21 cellular contexts compared by ENCODE assay signal in genomic region chr17:5901731-5902660, GRCh38.
"Had no signal": no experiment of that assay in that cellular context is flagged by ENCODE, and none has a peak within 500 bp of the region (broad histone marks: within the 10 kb centered on the region; RNA-seq: fewer than 3 reads in every experiment).

No MANE protein-coding gene starts in this region.

- H3K4me1 ChIP-seq: lower lobe of right lung, pancreas, psoas muscle, right lobe of liver, tibial artery had no signal

- ATAC-seq: left lobe of liver; lower lobe of right lung; naive thymus-derived CD4-positive, alpha-beta T cell; pancreas; psoas muscle; right lobe of liver; stimulated activated effector memory CD8-positive, alpha-beta T cell treated with anti-CD3 and anti-CD28 coated beads, Interleukin-12 subunit alpha, Interleukin-12 subunit beta, amount 100 ng/mL, for 72 hours; stimulated activated naive CD8-positive, alpha-beta T cell treated with anti-CD3 and anti-CD28 coated beads, Interleukin-15, amount 100 ng/mL, for 72 hours; T-helper 17 cell had no signal

- H3K27ac ChIP-seq: lower lobe of right lung, neutrophil, pancreas, psoas muscle, right lobe of liver, skin epidermis, tibial artery had no signal

- H3K4me3 Mint-ChIP-seq: activated B cell treated with CpG ODN at 0.5 μM for 24 hours; naive thymus-derived CD4-positive, alpha-beta T cell; stimulated activated effector memory CD8-positive, alpha-beta T cell treated with anti-CD3 and anti-CD28 coated beads, Interleukin-12 subunit alpha, Interleukin-12 subunit beta, amount 100 ng/mL, for 72 hours; stimulated activated naive CD8-positive, alpha-beta T cell treated with anti-CD3 and anti-CD28 coated beads, Interleukin-15, amount 100 ng/mL, for 72 hours; T-helper 17 cell had no signal

- H3K36me3 ChIP-seq: lower lobe of right lung, neutrophil, pancreas, right lobe of liver, tibial artery had no signal

- H3K36me3 Mint-ChIP-seq: naive thymus-derived CD4-positive, alpha-beta T cell; stimulated activated effector memory CD8-positive, alpha-beta T cell treated with anti-CD3 and anti-CD28 coated beads, Interleukin-12 subunit alpha, Interleukin-12 subunit beta, amount 100 ng/mL, for 72 hours had no signal

- H3K27me3 ChIP-seq: right lobe of liver had no signal

- DNase-seq: activated B cell treated with CpG ODN at 0.5 μM for 24 hours; activated CD4-positive, alpha-beta T cell treated with anti-CD3 and anti-CD28 coated beads for 4 hours; activated CD4-positive, alpha-beta T cell treated with anti-CD3 and anti-CD28 coated beads, Interleukin-2, amount 50 U/mL, for 48 hours; activated naive CD4-positive, alpha-beta T cell treated with Interleukin-2 at 50 U/mL for 16 hours; activated T-cell treated with anti-CD3 and anti-CD28 coated beads, Interleukin-2, amount 50 U/mL, for 48 hours; amygdala; cortex of kidney; kidney; lower lobe of right lung; naive thymus-derived CD4-positive, alpha-beta T cell; pancreas; psoas muscle; right lobe of liver; stimulated activated CD4-positive, alpha-beta T cell treated with anti-CD3 and anti-CD28 coated beads, Interleukin-2, amount 100 ng/mL, for 24 hours; stimulated activated naive CD8-positive, alpha-beta T cell treated with anti-CD3 and anti-CD28 coated beads, Interleukin-15, amount 100 ng/mL, for 72 hours; T-helper 17 cell had no signal

- H3K4me3 ChIP-seq: lower lobe of right lung, pancreas, psoas muscle, right lobe of liver, skin epidermis, tibial artery had no signal

- H3K4me1 Mint-ChIP-seq: activated B cell treated with CpG ODN at 0.5 μM for 24 hours had no signal

- H3K27ac Mint-ChIP-seq: activated B cell treated with CpG ODN at 0.5 μM for 24 hours; naive thymus-derived CD4-positive, alpha-beta T cell; stimulated activated effector memory CD8-positive, alpha-beta T cell treated with anti-CD3 and anti-CD28 coated beads, Interleukin-12 subunit alpha, Interleukin-12 subunit beta, amount 100 ng/mL, for 72 hours; stimulated activated naive CD8-positive, alpha-beta T cell treated with anti-CD3 and anti-CD28 coated beads, Interleukin-15, amount 100 ng/mL, for 72 hours; T-helper 17 cell had no signal

- H3K9me3 ChIP-seq: neutrophil, pancreas, right lobe of liver had no signal
